1 cellular context compared by ENCODE assay signal in the genomic region with DNA sequence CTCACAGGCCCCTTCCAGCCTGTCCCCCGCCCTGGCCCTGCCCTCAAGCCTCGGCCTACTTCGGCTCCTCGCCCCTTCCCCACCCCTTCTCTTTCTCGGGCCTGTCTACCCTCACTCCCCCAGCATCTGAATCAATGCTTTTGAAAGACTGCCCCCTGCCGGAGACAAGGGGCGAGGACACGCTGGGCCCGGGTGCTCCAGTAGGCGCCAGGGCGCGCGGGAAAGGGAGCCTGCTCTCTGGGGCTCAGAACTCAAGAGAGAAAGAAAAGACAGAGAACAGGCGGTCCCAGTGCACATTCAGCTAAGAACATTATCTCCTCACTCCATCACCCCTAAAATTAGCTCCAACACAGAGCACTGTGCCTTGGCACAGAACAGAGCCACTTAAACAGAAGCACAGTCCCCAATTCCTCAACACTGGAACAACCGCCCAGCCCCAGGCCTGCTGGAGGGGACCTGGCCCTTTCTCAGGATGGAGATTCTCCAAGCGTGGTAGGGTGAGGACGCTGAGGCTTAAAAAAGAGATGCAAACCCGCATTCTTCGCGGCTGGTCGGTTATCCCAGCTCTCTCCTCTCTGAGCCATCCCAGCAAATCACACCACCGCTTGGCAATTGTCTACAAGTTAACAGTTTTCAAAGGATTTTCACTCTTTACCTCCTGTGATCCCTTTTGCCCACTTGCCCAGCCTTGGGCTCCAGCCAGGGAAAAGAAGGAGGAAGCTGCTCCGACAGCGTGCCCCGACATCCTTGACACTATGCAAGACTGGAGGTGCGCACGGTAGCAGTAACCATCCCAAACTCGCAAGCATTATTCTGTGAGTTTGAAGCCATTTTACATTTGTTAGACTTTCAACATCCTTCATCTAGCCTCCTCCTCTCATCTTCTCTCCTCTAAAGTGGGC.
TF ChIP-seq lines count a peak whose summit lies in the region.

No MANE protein-coding gene starts in this region.

TF ChIP-seq in HepG2, 621 proteins besides CTCF, POLR2A, EP300 and RAD21 (continued from another document):
- TF ChIP-seq, protein P1, sequence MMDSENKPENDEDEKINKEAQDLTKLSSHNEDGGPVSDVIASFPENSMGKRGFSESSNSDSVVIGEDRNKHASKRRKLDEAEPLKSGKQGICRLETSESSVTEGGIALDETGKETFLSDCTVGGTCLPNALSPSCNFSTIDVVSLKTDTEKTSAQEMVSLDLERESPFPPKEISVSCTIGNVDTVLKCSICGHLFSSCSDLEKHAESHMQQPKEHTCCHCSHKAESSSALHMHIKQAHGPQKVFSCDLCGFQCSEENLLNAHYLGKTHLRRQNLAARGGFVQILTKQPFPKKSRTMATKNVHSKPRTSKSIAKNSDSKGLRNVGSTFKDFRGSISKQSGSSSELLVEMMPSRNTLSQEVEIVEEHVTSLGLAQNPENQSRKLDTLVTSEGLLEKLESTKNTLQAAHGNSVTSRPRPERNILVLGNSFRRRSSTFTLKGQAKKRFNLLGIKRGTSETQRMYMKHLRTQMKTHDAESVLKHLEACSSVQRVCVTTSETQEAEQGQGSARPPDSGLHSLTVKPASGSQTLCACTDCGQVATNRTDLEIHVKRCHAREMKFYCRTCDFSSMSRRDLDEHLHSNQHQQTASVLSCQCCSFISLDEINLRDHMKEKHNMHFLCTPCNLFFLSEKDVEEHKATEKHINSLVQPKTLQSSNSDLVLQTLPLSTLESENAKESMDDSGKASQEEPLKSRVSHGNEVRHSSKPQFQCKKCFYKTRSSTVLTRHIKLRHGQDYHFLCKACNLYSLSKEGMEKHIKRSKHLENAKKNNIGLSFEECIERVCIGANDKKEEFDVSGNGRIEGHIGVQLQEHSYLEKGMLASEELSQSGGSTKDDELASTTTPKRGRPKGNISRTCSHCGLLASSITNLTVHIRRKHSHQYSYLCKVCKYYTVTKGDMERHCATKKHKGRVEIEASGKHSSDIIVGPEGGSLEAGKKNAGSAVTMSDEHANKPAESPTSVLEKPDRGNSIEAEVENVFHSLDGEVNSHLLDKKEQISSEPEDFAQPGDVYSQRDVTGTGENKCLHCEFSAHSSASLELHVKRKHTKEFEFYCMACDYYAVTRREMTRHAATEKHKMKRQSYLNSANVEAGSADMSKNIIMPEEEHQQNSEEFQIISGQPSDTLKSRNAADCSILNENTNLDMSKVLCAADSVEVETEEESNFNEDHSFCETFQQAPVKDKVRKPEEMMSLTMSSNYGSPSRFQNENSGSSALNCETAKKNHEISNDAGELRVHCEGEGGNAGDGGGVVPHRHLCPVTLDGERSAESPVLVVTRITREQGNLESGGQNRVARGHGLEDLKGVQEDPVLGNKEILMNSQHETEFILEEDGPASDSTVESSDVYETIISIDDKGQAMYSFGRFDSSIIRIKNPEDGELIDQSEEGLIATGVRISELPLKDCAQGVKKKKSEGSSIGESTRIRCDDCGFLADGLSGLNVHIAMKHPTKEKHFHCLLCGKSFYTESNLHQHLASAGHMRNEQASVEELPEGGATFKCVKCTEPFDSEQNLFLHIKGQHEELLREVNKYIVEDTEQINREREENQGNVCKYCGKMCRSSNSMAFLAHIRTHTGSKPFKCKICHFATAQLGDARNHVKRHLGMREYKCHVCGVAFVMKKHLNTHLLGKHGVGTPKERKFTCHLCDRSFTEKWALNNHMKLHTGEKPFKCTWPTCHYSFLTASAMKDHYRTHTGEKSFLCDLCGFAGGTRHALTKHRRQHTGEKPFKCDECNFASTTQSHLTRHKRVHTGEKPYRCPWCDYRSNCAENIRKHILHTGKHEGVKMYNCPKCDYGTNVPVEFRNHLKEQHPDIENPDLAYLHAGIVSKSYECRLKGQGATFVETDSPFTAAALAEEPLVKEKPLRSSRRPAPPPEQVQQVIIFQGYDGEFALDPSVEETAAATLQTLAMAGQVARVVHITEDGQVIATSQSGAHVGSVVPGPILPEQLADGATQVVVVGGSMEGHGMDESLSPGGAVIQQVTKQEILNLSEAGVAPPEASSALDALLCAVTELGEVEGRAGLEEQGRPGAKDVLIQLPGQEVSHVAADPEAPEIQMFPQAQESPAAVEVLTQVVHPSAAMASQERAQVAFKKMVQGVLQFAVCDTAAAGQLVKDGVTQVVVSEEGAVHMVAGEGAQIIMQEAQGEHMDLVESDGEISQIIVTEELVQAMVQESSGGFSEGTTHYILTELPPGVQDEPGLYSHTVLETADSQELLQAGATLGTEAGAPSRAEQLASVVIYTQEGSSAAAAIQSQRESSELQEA (CRISPR knock-in tag; IDR thresholded peaks at IDR 0.05; ENCODE audit: not compliant biosample characterization): no peak
